In genomic region chr10:123007558-123008378, GRCh38 we compare ENCODE assay signal across 8 cellular contexts. TPM values are rescaled to one million over a fixed set of nuclear protein-coding genes. Genes with fewer than 3 reads are reported as not detected.
A peak's percentile ranks its signal among the peaks of the same experiment; 100 is the strongest.
DNase-seq lines count a peak whose midpoint lies in the region; ATAC-seq and TF ChIP-seq lines count a peak whose summit lies in the region.

No MANE protein-coding gene starts in this region.

- TF ChIP-seq CTCF in GM10248 (IDR thresholded peaks at IDR 0.05; ENCODE audit: control extremely low read depth, extremely low read depth, low read depth, missing control alignments) (no peak), HEK293 (tag by site-specific recombination; IDR thresholded peaks at IDR 0.05) (no peak), dorsolateral prefrontal cortex (IDR thresholded peaks at IDR 0.05 in 54 of 56, conservative IDR thresholded peaks at IDR 0.05 in 2 of 56; ENCODE audit: low read depth in 1 of 56, partially characterized antibody in 56 of 56) (peak in 9 of 56 donors; percentile 6 to 23 (median 15)), lung (IDR thresholded peaks at IDR 0.05; ENCODE audit: control extremely low read depth, extremely low read depth) (no peak)

- H3K36me3 ChIP-seq in HEK293 (ENCODE audit: control insufficient read depth in 2 of 2, insufficient read depth in 1 of 2, low read length in 2 of 2) (peaks cover 0 to 4% of the 10 kb centered on the region in 2 experiments; a peak in 2 of 3 replicates), lung (ENCODE audit: control insufficient read depth in 2 of 2, insufficient read depth in 2 of 2, low read length in 2 of 2) (no peaks in the 10 kb centered on the region)

- intact Hi-C loops in dorsolateral prefrontal cortex (cut with DNase I) = loop anchor here (1.0 to 10.0 kb wide), 3 partner anchors 27 to 1407 kb away; partner anchors contain the start of genes C10orf88 (in 1 of the 2), OAT (in 1 of the 2) and PSTK (in 1 of the 2)

- peak overlapping the region; percentile 79 for H3K27ac ChIP-seq in HEK293 (ENCODE audit: extremely low read depth, low read depth, low read length)
- peak overlapping the region in 58 of 59 donors; percentile 21 to 98 (median 90) for H3K27ac ChIP-seq in dorsolateral prefrontal cortex
- peak overlapping the region; percentile 81 to 85 for H3K27ac ChIP-seq in lung (ENCODE audit: low read depth in 1 of 2, low read length in 1 of 2)

- H3K4me1 ChIP-seq in HEK293 (ENCODE audit: control insufficient read depth, insufficient read depth, low read length) (peaks cover 23% of the 10 kb centered on the region), lung (ENCODE audit: control insufficient read depth in 2 of 2, insufficient read depth in 2 of 2, low read length in 2 of 2) (peaks cover 8 to 10% of the 10 kb centered on the region in 2 donors)

- H3K9me3 ChIP-seq in HEK293 (ENCODE audit: control insufficient read depth, insufficient read depth, low read depth, low read length) (no peaks in the 10 kb centered on the region), lung (ENCODE audit: control insufficient read depth in 2 of 2, insufficient read depth in 1 of 2, low read length in 1 of 2) (no peaks in the 10 kb centered on the region)

- WGBS in lung, 2 donors = 3 to 5% methylated on average over 34 of the region's 34 CpGs

- CTCF ChIA-PET in GM10248 (lab: Yijun Ruan, JAX) (interaction anchor here (1.2 to 10.4 kb wide), 3 partner anchors 13 to 50 kb away, joined by 3 to 84 read pairs (median 4); partner anchors contain the start of gene PSTK), HEK293 (lab: Yijun Ruan, JAX) (interaction anchor here (0.5 to 3.4 kb wide), 6 partner anchors 10 to 956 kb away, joined by 3 to 14 read pairs (median 3); no protein-coding TSS in a partner anchor)

- H3K27me3 ChIP-seq in dorsolateral prefrontal cortex (no peaks in the 10 kb centered on the region), lung (ENCODE audit: control insufficient read depth, insufficient read depth) (no peaks in the 10 kb centered on the region)

- peak; percentile 46 to 53 for ATAC-seq in activated CD4-positive, CD25-positive, alpha-beta regulatory T cell treated with anti-CD3 and anti-CD28 coated beads, Interleukin-2, amount 50 U/mL, for 24 hours
- ATAC-seq in lung (ENCODE audit: insufficient read depth, low FRiP score) = peak; percentile 42

- POLR2A ChIA-PET in GM10248 (lab: Yijun Ruan, JAX) (interaction anchor here (0.6 to 1.6 kb wide), 4 partner anchors 12 to 127 kb away, joined by 3 to 8 read pairs (median 3); partner anchors contain the start of gene PSTK), HEK293 (lab: Yijun Ruan, JAX) (interaction anchor here (1.2 to 2.0 kb wide), 5 partner anchors 10 to 146 kb away, joined by 3 to 9 read pairs (median 6); partner anchors contain the start of genes BUB3, C10orf88 and PSTK)

- H3K4me3 ChIP-seq in HEK293 (ENCODE audit: low read depth, low read length) (peak overlapping the region; percentile 100), dorsolateral prefrontal cortex (peak overlapping the region; percentile 70 to 100 (median 98)), lung (peak overlapping the region; percentile 87)

- peak; percentile 61 for DNase-seq in GM10248 (ENCODE audit: extremely low spot score)
- DNase-seq in NCI-H1092 treated with DMSO at 0.1 percent for 48 hours (lab: John Stamatoyannopoulos, UW) = peak; percentile 3
- DNase-seq in dorsolateral prefrontal cortex = peak in 4 of 10 donors; percentile 34 to 60 (median 35)
- peak; percentile 53 for DNase-seq in lung (ENCODE audit: low spot score)
- DNase-seq in stimulated activated CD8-positive, alpha-beta memory T cell treated with anti-CD3 and anti-CD28 coated beads, Interleukin-2, amount 100 ng/mL, for 48 hours (ENCODE audit: low read depth in 2 of 2) = peak; percentile 2 to 12
- DNase-seq in epidermal melanocyte (ENCODE audit: insufficient read length, low spot score) = no peak

TF ChIP-seq in HEK293, 187 proteins besides CTCF, POLR2A, EP300 and RAD21 (continues in another document):
- TF ChIP-seq ZNF121 (tag by site-specific recombination; IDR thresholded peaks at IDR 0.05) (no peak), ZNF530 (tag by site-specific recombination; IDR thresholded peaks at IDR 0.05; ENCODE audit: low read depth) (no peak), ZNF560 (tag by site-specific recombination; IDR thresholded peaks at IDR 0.05; ENCODE audit: borderline replicate concordance) (no peak), MYNN (tag by site-specific recombination; IDR thresholded peaks at IDR 0.05; ENCODE audit: borderline replicate concordance) (no peak), ZNF114 (tag by site-specific recombination; IDR thresholded peaks at IDR 0.05) (no peak), ZNF18 (tag by site-specific recombination; IDR thresholded peaks at IDR 0.05) (no peak), ZNF596 (tag by site-specific recombination; IDR thresholded peaks at IDR 0.05) (no peak), HOXA7 (CRISPR knock-in tag; IDR thresholded peaks at IDR 0.05; ENCODE audit: borderline replicate concordance) (no peak), ZNF658 (tag by site-specific recombination; IDR thresholded peaks at IDR 0.05) (no peak), SP7 (tag by site-specific recombination; IDR thresholded peaks at IDR 0.05) (0 out of 2 replicates have a peak, but pooled peaks have one; percentile 16), ZNF629 (tag by site-specific recombination; IDR thresholded peaks at IDR 0.05) (no peak), ZNF423 (tag by site-specific recombination; IDR thresholded peaks at IDR 0.05) (no peak), PRDM6 (tag by site-specific recombination; IDR thresholded peaks at IDR 0.05) (peak; percentile 74), MZF1 (tag by site-specific recombination; IDR thresholded peaks at IDR 0.05; ENCODE audit: borderline replicate concordance) (no peak), INSM2 (tag by site-specific recombination; IDR thresholded peaks at IDR 0.05) (no peak), ZNF362 (tag by site-specific recombination; IDR thresholded peaks at IDR 0.05) (no peak), MEIS1 (CRISPR knock-in tag; IDR thresholded peaks at IDR 0.05; ENCODE audit: borderline replicate concordance) (no peak), ZNF366 (tag by site-specific recombination; conservative IDR thresholded peaks at IDR 0.05) (peak; percentile 22; the same call in 1 of the 2 replicates), ZNF549 (tag by site-specific recombination; IDR thresholded peaks at IDR 0.05) (no peak)

RNA-seq across cellular contexts. Expression of gene IKZF5, which starts 0.8 kb away (rescaled TPM):
- total RNA-seq in dorsolateral prefrontal cortex (10 to 100 TPM; 18.6 to 44.3 (median 28.3) TPM), lung (10 to 100 TPM; 12.1 to 19.9 TPM)
- polyA plus RNA-seq in lung = 10 to 100 TPM in 1 of 2 donors, 1 to 10 TPM in 1; 6.1 to 11.0 TPM

RNA-seq across cellular contexts. Expression of gene ACADSB, which starts 1.0 kb away (rescaled TPM):
- total RNA-seq in dorsolateral prefrontal cortex (10 to 100 TPM; 16.7 to 59.4 (median 42.6) TPM), lung (10 to 100 TPM; 20.4 to 36.2 TPM)
- 1 to 10 TPM; 8.2 to 9.5 TPM for polyA plus RNA-seq in lung

RNA-seq across cellular contexts. Expression of gene PSTK, which starts 27.6 kb away (rescaled TPM):
- total RNA-seq in dorsolateral prefrontal cortex (10 to 100 TPM in 119 of 120 experiments, 1 to 10 TPM in 1; 9.6 to 22.9 (median 14.7) TPM), lung (1 to 10 TPM; 1.8 to 5.0 TPM)
- polyA plus RNA-seq in lung = 1 to 10 TPM; 1.9 to 4.7 TPM

RNA-seq across cellular contexts. Expression of gene C10orf88, which starts 53.7 kb away (rescaled TPM):
- 10 to 100 TPM in 113 of 120 experiments, 1 to 10 TPM in 7; 7.8 to 22.4 (median 15.1) TPM for total RNA-seq in dorsolateral prefrontal cortex
- 10 to 100 TPM in 1 of 2 donors, 1 to 10 TPM in 1; 4.8 to 17.1 TPM for total RNA-seq in lung
- 1 to 10 TPM; 3.7 to 5.2 TPM for polyA plus RNA-seq in lung
